In genomic region chr13:26011208-26011573, GRCh38 we compare ENCODE assay signal across 17 cellular contexts.
"Had no signal": no experiment of that assay in that cellular context is flagged by ENCODE, and none has a peak within 500 bp of the region (broad histone marks: within the 10 kb centered on the region; RNA-seq: fewer than 3 reads in every experiment).

No MANE protein-coding gene starts in this region.

- DNase-seq: activated CD4-positive, alpha-beta T cell treated with anti-CD3 and anti-CD28 coated beads, Interleukin-2, amount 50 U/mL, for 48 hours; activated CD8-positive, alpha-beta memory T cell treated with anti-CD3 and anti-CD28 coated beads, Interleukin-2, amount 10 ng/mL, durations not matched to agents 7 days and 5 days; activated effector memory CD4-positive, alpha-beta T cell treated with Interleukin-2 at 50 U/mL for 16 hours; activated naive CD4-positive, alpha-beta T cell treated with anti-CD3 and anti-CD28 coated beads, Interleukin-2, amount 50 U/mL, for 16 hours; amniotic stem cell; dermis blood vessel endothelial cell; effector memory CD8-positive, alpha-beta T cell; esophagus squamous epithelium; left cardiac atrium; mesenchymal stem cell; posterior cingulate gyrus; retina; stimulated activated naive B cell treated with anti-CD40 and anti-IgM and Interleukin-4, amounts not matched to agents 10 μg/mL and 1 μg/mL and 100 μg/mL, for 72 hours; T-helper 2 cell; tibial artery; WERI-Rb-1 had no signal

- H3K9me3 ChIP-seq: esophagus squamous epithelium, tibial artery had no signal

- H3K4me3 Mint-ChIP-seq: activated CD8-positive, alpha-beta memory T cell treated with anti-CD3 and anti-CD28 coated beads, Interleukin-2, amount 10 ng/mL, durations not matched to agents 7 days and 5 days; nephron had no signal

- H3K4me1 ChIP-seq: tibial artery had no signal

- H3K27ac Mint-ChIP-seq: activated CD8-positive, alpha-beta memory T cell treated with anti-CD3 and anti-CD28 coated beads, Interleukin-2, amount 10 ng/mL, durations not matched to agents 7 days and 5 days; nephron; stimulated activated naive B cell treated with anti-CD40 and anti-IgM and Interleukin-4, amounts not matched to agents 10 μg/mL and 1 μg/mL and 100 μg/mL, for 72 hours had no signal

- H3K4me3 ChIP-seq: esophagus squamous epithelium, tibial artery had no signal

- H3K36me3 ChIP-seq: esophagus squamous epithelium, tibial artery, WERI-Rb-1 had no signal

- H3K27ac ChIP-seq: esophagus squamous epithelium, tibial artery, WERI-Rb-1 had no signal

- H3K36me3 Mint-ChIP-seq: activated CD8-positive, alpha-beta memory T cell treated with anti-CD3 and anti-CD28 coated beads, Interleukin-2, amount 10 ng/mL, durations not matched to agents 7 days and 5 days; stimulated activated naive B cell treated with anti-CD40 and anti-IgM and Interleukin-4, amounts not matched to agents 10 μg/mL and 1 μg/mL and 100 μg/mL, for 72 hours had no signal

- H3K9me3 Mint-ChIP-seq: effector memory CD8-positive, alpha-beta T cell; stimulated activated naive B cell treated with anti-CD40 and anti-IgM and Interleukin-4, amounts not matched to agents 10 μg/mL and 1 μg/mL and 100 μg/mL, for 72 hours had no signal
